In genomic region chr9:98501776-98502175, GRCh38 we compare ENCODE assay signal across 17 cellular contexts.
DNase-seq lines count a peak whose midpoint lies in the region; ATAC-seq and TF ChIP-seq lines count a peak whose summit lies in the region.
"Had no signal": no experiment of that assay in that cellular context is flagged by ENCODE, and none has a peak within 500 bp of the region (broad histone marks: within the 10 kb centered on the region; RNA-seq: fewer than 3 reads in every experiment).

No MANE protein-coding gene starts in this region.

- in situ Hi-C loops in G401 (cut with HindIII; ENCODE audit: low sequenced_read_pairs) (no loop called here), mammary epithelial cell (cut with MboI; ENCODE audit: low sequenced_read_pairs in 2 of 2) (no loop called here)

- peaks cover 11% of the 10 kb centered on the region for H3K27me3 Mint-ChIP-seq in activated naive CD4-positive, alpha-beta T cell treated with anti-CD3 and anti-CD28 coated beads for 36 hours (ENCODE audit: low read depth)

- H4K20me1 ChIP-seq in PC-9 (ENCODE audit: insufficient read depth), result no peaks in the 10 kb centered on the region
- no peaks in the 10 kb centered on the region for H4K20me1 ChIP-seq in mammary epithelial cell (ENCODE audit: insufficient read depth, low read length)

- no peak overlapping the region for H2AFZ ChIP-seq in PC-9
- no peak overlapping the region for H2AFZ ChIP-seq in mammary epithelial cell (ENCODE audit: low read depth, low read length)

- no peaks in the 10 kb centered on the region for H3K36me3 ChIP-seq in PC-9 (ENCODE audit: low read depth)
- H3K36me3 ChIP-seq in left lung, result no peaks in the 10 kb centered on the region
- H3K36me3 ChIP-seq in mammary epithelial cell (ENCODE audit: insufficient read depth, low read length), result no peaks in the 10 kb centered on the region

- H3K4me1 ChIP-seq in PC-9 (replicated peaks; ENCODE audit: insufficient read depth) (peaks cover 35% of the 10 kb centered on the region), left lung (no peaks in the 10 kb centered on the region), mammary epithelial cell (ENCODE audit: insufficient read depth, low read length) (no peaks in the 10 kb centered on the region)

- H3K9me3 Mint-ChIP-seq in activated naive CD4-positive, alpha-beta T cell treated with anti-CD3 and anti-CD28 coated beads for 36 hours, result no peaks in the 10 kb centered on the region

- no peaks in the 10 kb centered on the region for H3K4me1 Mint-ChIP-seq in activated naive CD4-positive, alpha-beta T cell treated with anti-CD3 and anti-CD28 coated beads for 36 hours (ENCODE audit: low read depth)
- H3K4me1 Mint-ChIP-seq: CD14-positive monocyte had no signal

- no peaks in the 10 kb centered on the region for H3K9me2 ChIP-seq in PC-9 (ENCODE audit: insufficient read depth)

- no peak overlapping the region for H3K27ac Mint-ChIP-seq in activated naive CD4-positive, alpha-beta T cell treated with anti-CD3 and anti-CD28 coated beads for 36 hours
- H3K27ac Mint-ChIP-seq: CD14-positive monocyte had no signal

- 95% methylated on average over 7 of the region's 7 CpGs for WGBS in mammary epithelial cell (ENCODE audit: low coverage, missing lambda C conversion rate)

- H3K9me3 ChIP-seq in PC-9 (ENCODE audit: insufficient read depth, low read depth) (no peaks in the 10 kb centered on the region), left lung (no peaks in the 10 kb centered on the region), mammary epithelial cell (replicated peaks; ENCODE audit: insufficient read depth, low read length) (no peaks in the 10 kb centered on the region)

- no peaks in the 10 kb centered on the region for H3K36me3 Mint-ChIP-seq in activated naive CD4-positive, alpha-beta T cell treated with anti-CD3 and anti-CD28 coated beads for 36 hours (ENCODE audit: low read depth)
- H3K36me3 Mint-ChIP-seq: CD14-positive monocyte had no signal

- H3K79me2 ChIP-seq in PC-9 (ENCODE audit: low read depth) (no peaks in the 10 kb centered on the region), mammary epithelial cell (ENCODE audit: insufficient read depth, low read length) (no peaks in the 10 kb centered on the region)

- TF ChIP-seq CTCF in PC-9 (conservative IDR thresholded peaks at IDR 0.05) (no peak), left lung (IDR thresholded peaks at IDR 0.05) (no peak), mammary epithelial cell (conservative IDR thresholded peaks at IDR 0.05 in 1 of 2, IDR thresholded peaks at IDR 0.05 in 1 of 2; ENCODE audit: extremely low read depth in 1 of 2, insufficient read depth in 1 of 2, low read depth in 1 of 2, low read length in 2 of 2) (no peak)

- no TSS peak for BruUV-seq in PC-9 (replicated peaks; lab: Mats Ljungman, UMichigan)
- no TSS peak for BruUV-seq in mammary epithelial cell (replicated peaks; lab: Mats Ljungman, UMichigan)

- ATAC-seq in left lung, result no peak

- dilution Hi-C loops in mammary epithelial cell (cut with HindIII; ENCODE audit: low sequenced_read_pairs), result no loop called here

- H3K9ac ChIP-seq in mammary epithelial cell (ENCODE audit: insufficient read depth, low read length), result no peak overlapping the region

- H3K27ac ChIP-seq in PC-9 (peak overlapping the region; percentile 89), left lung (peak overlapping the region; percentile 37 to 69), mammary epithelial cell (ENCODE audit: insufficient read depth, low read depth, low read length) (no peak overlapping the region)
- H3K27ac ChIP-seq: RWPE1 had no signal

- H3K4me3 ChIP-seq in PC-9 (no peak overlapping the region), left lung (no peak overlapping the region), mammary epithelial cell (replicated peaks in 1 of 3; ENCODE audit: insufficient read depth in 1 of 3, low read depth in 2 of 3, low read length in 3 of 3) (no peak overlapping the region)

- peaks cover 23% of the 10 kb centered on the region for H3F3A ChIP-seq in PC-9 (ENCODE audit: insufficient read depth, low read depth)

- CTCF ChIA-PET in PC-9 (lab: Charles Lee) (no interaction called here), mammary epithelial cell (lab: Charles Lee; ENCODE audit: low non-redundant PET) (no interaction called here)
- CTCF ChIA-PET in activated naive CD4-positive, alpha-beta T cell treated with anti-CD3 and anti-CD28 coated beads for 36 hours (lab: Charles Lee), result no interaction called here

- no peak overlapping the region for H3K4me3 Mint-ChIP-seq in activated naive CD4-positive, alpha-beta T cell treated with anti-CD3 and anti-CD28 coated beads for 36 hours
- H3K4me3 Mint-ChIP-seq: CD14-positive monocyte had no signal

- intact Hi-C loops in PC-9 (cut with micrococcal nuclease; ENCODE audit: unreplicated experiment) (no loop called here), left lung (cut with DNase I) (no loop called here), mammary epithelial cell (cut with micrococcal nuclease) (no loop called here)
- intact Hi-C loops in activated naive CD4-positive, alpha-beta T cell treated with anti-CD3 and anti-CD28 coated beads for 36 hours (cut with micrococcal nuclease), result no loop called here

- POLR2A ChIA-PET in PC-9 (lab: Charles Lee; ENCODE audit: unreplicated experiment), result no interaction called here

- DNase-seq in G401 (ENCODE audit: low spot score) (peak; percentile 56), PC-9 (no peak), left lung (no peak), retina (peak; percentile 65), mammary epithelial cell (no peak), NCI-H69 (lab: John Stamatoyannopoulos, UW) (no peak)
- DNase-seq in activated naive CD4-positive, alpha-beta T cell treated with anti-CD3 and anti-CD28 coated beads for 36 hours, result no peak
- DNase-seq: COR-L47; DMS153; EL; H7; NCI-H345; NCI-H526 treated with DMSO at 0.1 percent for 48 hours; NK-92 treated with Interleukin-12 subunit alpha and Interleukin-12 subunit beta, amount 100 ng/mL, for 24 hours; OCI-M1 had no signal

- peak overlapping the region; percentile 61 for H3K4me2 ChIP-seq in PC-9
- H3K4me2 ChIP-seq in mammary epithelial cell (ENCODE audit: insufficient read depth, low read depth, low read length), result no peak overlapping the region

- H3K27me3 ChIP-seq in PC-9 (ENCODE audit: insufficient read depth, low read depth) (no peaks in the 10 kb centered on the region), left lung (no peaks in the 10 kb centered on the region), mammary epithelial cell (ENCODE audit: insufficient read depth, low read length) (no peaks in the 10 kb centered on the region)

Comparison
In these comparisons a context has a peak if more than half of its experiments do, and no peak if none do; other contexts are left out.
1. DNase-seq: peak in G401 (single experiment) and retina (single experiment); none in PC-9 (0 of 2), left lung (0 of 2), mammary epithelial cell (single experiment), activated naive CD4-positive, alpha-beta T cell treated with anti-CD3 and anti-CD28 coated beads for 36 hours (single experiment) and NCI-H69 (single experiment).